In genomic region chr16:87702325-87702811, GRCh38 we compare ENCODE assay signal across 8 cellular contexts.
A peak's percentile ranks its signal among the peaks of the same experiment; 100 is the strongest.
DNase-seq lines count a peak whose midpoint lies in the region; ATAC-seq and TF ChIP-seq lines count a peak whose summit lies in the region.

No MANE protein-coding gene starts in this region.

- no peak for TF ChIP-seq CTCF in activated B cell treated with CpG ODN at 0.5 μM for 24 hours (IDR thresholded peaks at IDR 0.05)

- no peaks in the 10 kb centered on the region for H3K27me3 Mint-ChIP-seq in activated B cell treated with CpG ODN at 0.5 μM for 24 hours

- DNase-seq in NCI-H82 (lab: John Stamatoyannopoulos, UW) (peak; percentile 19), NCI-H82 treated with DMSO at 0.1 percent for 48 hours (lab: John Stamatoyannopoulos, UW; ENCODE audit: unreplicated experiment) (no peak), activated B cell treated with CpG ODN at 0.5 μM for 24 hours (peak; percentile 57), erythroblast (lab: John Stamatoyannopoulos, UW) (peak; percentile 24 to 31), NCI-H1092 treated with DMSO at 0.1 percent for 48 hours (lab: John Stamatoyannopoulos, UW) (no peak)
- DNase-seq in stimulated activated CD4-positive, alpha-beta T cell treated with anti-CD3 and anti-CD28 coated beads, Interleukin-12 subunit alpha, Interleukin-12 subunit beta, amount 100 ng/mL, for 48 hours (ENCODE audit: low read depth in 2 of 3, low spot score in 1 of 3) = peak; percentile 34 to 36 (median 36)

- POLR2A ChIA-PET in activated B cell treated with CpG ODN at 0.5 μM for 24 hours (lab: Charles Lee) = interaction anchor here (0.5 to 2.5 kb wide), 8 partner anchors 11 to 1944 kb away, joined by 3 to 12 read pairs (median 4); partner anchors contain the start of gene KLHDC4

- H3K4me1 Mint-ChIP-seq in activated B cell treated with CpG ODN at 0.5 μM for 24 hours = peaks cover 58% of the 10 kb centered on the region

- intact Hi-C loops in activated B cell treated with CpG ODN at 0.5 μM for 24 hours (cut with micrococcal nuclease) = loop anchor here (1.0 to 10.0 kb wide), 5 partner anchors 65 to 1140 kb away; partner anchors contain the start of genes KLHDC4, SLC7A5 and ZCCHC14

- H3K36me3 Mint-ChIP-seq in activated B cell treated with CpG ODN at 0.5 μM for 24 hours (ENCODE audit: low read depth) = peaks cover 16% of the 10 kb centered on the region

- H3K27ac Mint-ChIP-seq in activated B cell treated with CpG ODN at 0.5 μM for 24 hours = peak overlapping the region; percentile 82

- ATAC-seq in HG02981 (IDR thresholded peaks at IDR 0.05; ENCODE audit: unreplicated experiment) = peak; percentile 50
- ATAC-seq in activated B cell treated with CpG ODN at 0.5 μM for 24 hours (ENCODE audit: low read depth) = peak; percentile 46
- ATAC-seq in HG02623 (IDR thresholded peaks at IDR 0.05; ENCODE audit: unreplicated experiment) = no peak

- CTCF ChIA-PET in activated B cell treated with CpG ODN at 0.5 μM for 24 hours (lab: Charles Lee) = interaction anchor here (0.8 to 2.4 kb wide), 5 partner anchors 49 to 1137 kb away, joined by 3 to 6 read pairs (median 4); no protein-coding TSS in a partner anchor

- H3K9me3 Mint-ChIP-seq in activated B cell treated with CpG ODN at 0.5 μM for 24 hours = no peaks in the 10 kb centered on the region

- peak overlapping the region; percentile 57 for H3K4me3 Mint-ChIP-seq in activated B cell treated with CpG ODN at 0.5 μM for 24 hours

- no peak for TF ChIP-seq POLR2A in erythroblast (IDR thresholded peaks at IDR 0.05; ENCODE audit: low read length)

Comparison
In these comparisons a context has a peak if more than half of its experiments do, and no peak if none do; other contexts are left out.
1. DNase-seq: peak in NCI-H82 (single experiment), activated B cell treated with CpG ODN at 0.5 μM for 24 hours (single experiment), erythroblast (2 of 2) and stimulated activated CD4-positive, alpha-beta T cell treated with anti-CD3 and anti-CD28 coated beads, Interleukin-12 subunit alpha, Interleukin-12 subunit beta, amount 100 ng/mL, for 48 hours (3 of 3); none in NCI-H82 treated with DMSO at 0.1 percent for 48 hours (single experiment) and NCI-H1092 treated with DMSO at 0.1 percent for 48 hours (single experiment).